ENCODE assay signal across 8 cellular contexts in genomic region chr19:19385131-19385899, GRCh38. TPM values are rescaled to one million over a fixed set of nuclear protein-coding genes. Genes with fewer than 3 reads are reported as not detected.
DNase-seq lines count a peak whose midpoint lies in the region; ATAC-seq and TF ChIP-seq lines count a peak whose summit lies in the region.

No MANE protein-coding gene starts in this region.

- in situ Hi-C loops in SK-MEL-5 (cut with HindIII; ENCODE audit: low pct_unique_long_range_greater_than_20kb, low sequenced_read_pairs), result no loop called here

- WGBS in gastroesophageal sphincter (ENCODE audit: low coverage in 1 of 2), 2 donors, result 0% methylated on average over 3 of the region's 75 CpGs; no CpG with 5 or more reads in 1 of the 2 donors

- peak; percentile 100 for DNase-seq in GM06990 (ENCODE audit: extremely low read depth, insufficient read length)
- DNase-seq in HFFc6, result peak; percentile 100
- DNase-seq in NAMALWA (ENCODE audit: low spot score), result peak; percentile 100
- DNase-seq in SK-MEL-5 (ENCODE audit: low read depth, low spot score), result peak; percentile 99
- DNase-seq in activated naive CD4-positive, alpha-beta T cell treated with anti-CD3 and anti-CD28 coated beads, Interleukin-2, amount 10 ng/mL, durations not matched to agents 7 days and 5 days, result peak; percentile 100
- peak; percentile 80 to 100 (median 99) for DNase-seq in substantia nigra (lab: John Stamatoyannopoulos, UW)

- H3K4me1 ChIP-seq in gastroesophageal sphincter (peaks cover 0 to 64% (median 11%) of the 10 kb centered on the region in 3 donors), neutrophil (ENCODE audit: control insufficient read depth in 1 of 2, insufficient read depth in 1 of 2, low read depth in 1 of 2, low read length in 1 of 2) (peaks cover 46 to 48% of the 10 kb centered on the region in 2 experiments)

- no peak for TF ChIP-seq EP300 in gastroesophageal sphincter (IDR thresholded peaks at IDR 0.05)

- no peaks in the 10 kb centered on the region for H3K36me3 Mint-ChIP-seq in HFFc6 (ENCODE audit: low read depth)
- peaks cover 26% of the 10 kb centered on the region for H3K36me3 Mint-ChIP-seq in activated naive CD4-positive, alpha-beta T cell treated with anti-CD3 and anti-CD28 coated beads, Interleukin-2, amount 10 ng/mL, durations not matched to agents 7 days and 5 days

- peak; percentile 99 for ATAC-seq in gastroesophageal sphincter

- H3K4me3 ChIP-seq in GM06990 (replicated peaks; ENCODE audit: low read depth, low read length) (peak overlapping the region; percentile 96), gastroesophageal sphincter (peak overlapping the region; percentile 92 to 93), neutrophil (ENCODE audit: low read depth in 1 of 2, low read length in 1 of 2) (peak overlapping the region; percentile 97)

- no peaks in the 10 kb centered on the region; the same call in 1 of the 2 replicates for H3K27me3 Mint-ChIP-seq in HFFc6 (ENCODE audit: insufficient read depth)
- H3K27me3 Mint-ChIP-seq in activated naive CD4-positive, alpha-beta T cell treated with anti-CD3 and anti-CD28 coated beads, Interleukin-2, amount 10 ng/mL, durations not matched to agents 7 days and 5 days, result peaks cover 6% of the 10 kb centered on the region

- CTCF ChIA-PET in activated naive CD4-positive, alpha-beta T cell treated with anti-CD3 and anti-CD28 coated beads, Interleukin-2, amount 10 ng/mL, durations not matched to agents 7 days and 5 days (lab: Charles Lee), result interaction anchor here (0.8 to 1.9 kb wide), 2 partner anchors 105 to 107 kb away, joined by 3 to 11 read pairs; no protein-coding TSS in a partner anchor

- H3K27ac ChIP-seq in gastroesophageal sphincter (peak overlapping the region; percentile 55 to 89 (median 88)), neutrophil (peak overlapping the region; percentile 93), substantia nigra (ENCODE audit: low read depth, low read length, poor library complexity, severe bottlenecking) (peak overlapping the region; percentile 55)

- H3K27me3 ChIP-seq in GM06990 (replicated peaks; ENCODE audit: control insufficient read depth, insufficient read depth, low read length), result no peaks in the 10 kb centered on the region
- no peaks in the 10 kb centered on the region for H3K27me3 ChIP-seq in gastroesophageal sphincter
- H3K27me3 ChIP-seq in neutrophil, result no peaks in the 10 kb centered on the region

- H3K9me3 ChIP-seq in gastroesophageal sphincter (no peaks in the 10 kb centered on the region), neutrophil (no peaks in the 10 kb centered on the region)

- H3K4me3 Mint-ChIP-seq in HFFc6, result peak overlapping the region; percentile 76
- H3K4me3 Mint-ChIP-seq in activated naive CD4-positive, alpha-beta T cell treated with anti-CD3 and anti-CD28 coated beads, Interleukin-2, amount 10 ng/mL, durations not matched to agents 7 days and 5 days, result peak overlapping the region; percentile 86

- H3K9me3 Mint-ChIP-seq in HFFc6, result no peaks in the 10 kb centered on the region
- no peaks in the 10 kb centered on the region for H3K9me3 Mint-ChIP-seq in activated naive CD4-positive, alpha-beta T cell treated with anti-CD3 and anti-CD28 coated beads, Interleukin-2, amount 10 ng/mL, durations not matched to agents 7 days and 5 days

- TF ChIP-seq POLR2A in gastroesophageal sphincter (IDR thresholded peaks at IDR 0.05), result peak; percentile 58 to 70

- H3K36me3 ChIP-seq in GM06990 (ENCODE audit: control insufficient read depth, insufficient read depth, low read length) (peaks cover 4% of the 10 kb centered on the region; the same call in 1 of the 2 replicates), gastroesophageal sphincter (no peaks in the 10 kb centered on the region), neutrophil (no peaks in the 10 kb centered on the region)

- TF ChIP-seq CTCF in GM06990 (IDR thresholded peaks at IDR 0.05; ENCODE audit: insufficient read depth, low read length, poor library complexity, severe bottlenecking) (no peak), HFFc6 (IDR thresholded peaks at IDR 0.05) (no peak; the same call in 1 of the 2 replicates), gastroesophageal sphincter (IDR thresholded peaks at IDR 0.05) (peak in 2 of 4 experiments; percentile 27 to 44), neutrophil (IDR thresholded peaks at IDR 0.05) (peak; percentile 59)

- peaks cover 36% of the 10 kb centered on the region for H3K4me1 Mint-ChIP-seq in HFFc6 (ENCODE audit: low read depth)
- H3K4me1 Mint-ChIP-seq in activated naive CD4-positive, alpha-beta T cell treated with anti-CD3 and anti-CD28 coated beads, Interleukin-2, amount 10 ng/mL, durations not matched to agents 7 days and 5 days, result peaks cover 51% of the 10 kb centered on the region

- peak overlapping the region; percentile 80 for H3K27ac Mint-ChIP-seq in HFFc6
- peak overlapping the region; percentile 94 for H3K27ac Mint-ChIP-seq in activated naive CD4-positive, alpha-beta T cell treated with anti-CD3 and anti-CD28 coated beads, Interleukin-2, amount 10 ng/mL, durations not matched to agents 7 days and 5 days

RNA-seq across cellular contexts. Expression of gene GATAD2A, which starts 20.2 kb away (rescaled TPM):
- total RNA-seq in HFFc6 (2021; fragmentation: NEBNext Ultra II Directional; extraction: Animal tissue kit (Norgen Biotek cat#: 25700)), result 100 to 1,000 TPM; 107 to 123 (median 112) TPM
- 37.1 and 39.0 TPM in 2 replicates for total RNA-seq in SK-MEL-5 (2014; rRNA removed; shearing (Covaris generic))
- 81.7 and 107 TPM in 2 replicates for polyA plus RNA-seq in SK-MEL-5 (2015; cell fraction: cytosol; rRNA removed)
- polyA plus RNA-seq in SK-MEL-5 (2015; cell fraction: nucleus; rRNA removed), result 17.2 and 25.9 TPM in 2 replicates
- total RNA-seq in gastroesophageal sphincter, result 10 to 100 TPM; 30.9 to 69.0 (median 36.6) TPM

Comparison
In these comparisons a context has a peak if more than half of its experiments do, and no peak if none do; other contexts are left out.
1. Peak in every context shown above with its lines: DNase-seq, ATAC-seq, H3K4me3 ChIP-seq and H3K27ac ChIP-seq.